Comparison of ENCODE assay signal across 15 cellular contexts in genomic region chr17:34161600-34161999, GRCh38.
A peak's percentile ranks its signal among the peaks of the same experiment; 100 is the strongest.
DNase-seq lines count a peak whose midpoint lies in the region; ATAC-seq and TF ChIP-seq lines count a peak whose summit lies in the region.
"Had no signal": no experiment of that assay in that cellular context is flagged by ENCODE, and none has a peak within 500 bp of the region (broad histone marks: within the 10 kb centered on the region; RNA-seq: fewer than 3 reads in every experiment).

No MANE protein-coding gene starts in this region.

- H3K27ac ChIP-seq in WERI-Rb-1: no peak overlapping the region
- H3K27ac ChIP-seq in thyroid gland: no peak overlapping the region
- H3K27ac ChIP-seq: BLaER1 treated with 17β-estradiol and CSF1 and Interleukin-3, amounts not matched to agents 10 nM and 100 nM had no signal

- H3K36me3 ChIP-seq in WERI-Rb-1: no peaks in the 10 kb centered on the region
- no peaks in the 10 kb centered on the region for H3K36me3 ChIP-seq in thyroid gland
- H3K36me3 ChIP-seq: BLaER1 treated with 17β-estradiol and CSF1 and Interleukin-3, amounts not matched to agents 10 nM and 100 nM had no signal

- TF ChIP-seq POLR2A in thyroid gland (IDR thresholded peaks at IDR 0.05): no peak

- no peaks in the 10 kb centered on the region for H3K27me3 ChIP-seq in WERI-Rb-1 (ENCODE audit: insufficient read depth, low read depth, severe bottlenecking)
- H3K27me3 ChIP-seq in thyroid gland: no peaks in the 10 kb centered on the region
- H3K27me3 ChIP-seq: BLaER1 treated with 17β-estradiol and CSF1 and Interleukin-3, amounts not matched to agents 10 nM and 100 nM had no signal

- TF ChIP-seq CTCF in WERI-Rb-1 (IDR thresholded peaks at IDR 0.05; ENCODE audit: low read depth, low read length): no peak
- TF ChIP-seq CTCF in thyroid gland (IDR thresholded peaks at IDR 0.05): no peak

- DNase-seq in NCI-H69 (lab: John Stamatoyannopoulos, UW) (peak; percentile 75), WERI-Rb-1 (peak; percentile 11), HCEC 1CT (no peak), thyroid gland (no peak), posterior cingulate gyrus (no peak)
- DNase-seq: Calu3; CD8-positive, alpha-beta T cell; DMS79 treated with DMSO at 0.1 percent for 48 hours; GF-D8; GOT3; H9; KBM-7 had no signal

- H3K9me3 ChIP-seq in WERI-Rb-1 (ENCODE audit: severe bottlenecking): no peaks in the 10 kb centered on the region
- no peaks in the 10 kb centered on the region for H3K9me3 ChIP-seq in thyroid gland

- peaks cover 0 to 5% of the 10 kb centered on the region in 2 donors for H3K4me1 ChIP-seq in thyroid gland
- H3K4me1 ChIP-seq: BLaER1 treated with 17β-estradiol and CSF1 and Interleukin-3, amounts not matched to agents 10 nM and 100 nM had no signal

- H3K4me3 ChIP-seq in WERI-Rb-1 (ENCODE audit: low read depth, low read length) (no peak overlapping the region), thyroid gland (replicated peaks in 1 of 3) (no peak overlapping the region)
- H3K4me3 ChIP-seq: BLaER1 treated with 17β-estradiol and CSF1 and Interleukin-3, amounts not matched to agents 10 nM and 100 nM had no signal

- WGBS in thyroid gland, 2 donors: 72 to 77% methylated on average over 4 of the region's 4 CpGs

- intact Hi-C loops in thyroid gland (cut with DNase I): no loop called here
- intact Hi-C loops in posterior cingulate gyrus (cut with DNase I): loop anchor here (5.0 kb wide), 1 partner anchor 234 kb away; no protein-coding TSS in a partner anchor

- peak; percentile 22 for ATAC-seq in esophagus mucosa
- no peak for ATAC-seq in HG03442 (IDR thresholded peaks at IDR 0.05; ENCODE audit: unreplicated experiment)
- ATAC-seq: CD8-positive, alpha-beta T cell had no signal

Comparison
In these comparisons a context has a peak if more than half of its experiments do, and no peak if none do; other contexts are left out.
1. DNase-seq: peak in NCI-H69 (single experiment) and WERI-Rb-1 (single experiment); none in HCEC 1CT (single experiment), thyroid gland (0 of 2) and posterior cingulate gyrus (0 of 10).